ENCODE assay signal across 22 cellular contexts in the genomic region with DNA sequence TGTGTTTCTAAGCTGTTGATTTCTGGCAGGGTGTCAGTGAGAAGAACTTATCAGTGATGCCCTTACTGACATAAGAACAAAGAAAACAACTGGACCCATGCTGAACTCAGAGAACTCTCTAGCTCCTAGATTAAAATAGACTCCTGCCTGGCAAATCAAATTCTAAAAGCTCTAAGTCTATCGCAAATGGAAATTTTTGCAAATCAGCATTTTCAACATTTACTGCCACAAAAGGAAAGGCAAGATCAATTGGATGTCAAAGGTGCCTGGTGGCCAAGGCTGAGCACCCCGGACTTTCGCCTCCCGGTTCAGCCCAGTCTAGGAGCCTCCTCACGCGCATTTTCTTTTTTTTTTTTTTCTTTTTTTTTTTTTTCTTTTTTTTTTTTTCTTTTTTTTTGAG.
A peak's percentile ranks its signal among the peaks of the same experiment; 100 is the strongest.
DNase-seq lines count a peak whose midpoint lies in the region; ATAC-seq, FAIRE-seq and TF ChIP-seq lines count a peak whose summit lies in the region.
"Had no signal": no experiment of that assay in that cellular context is flagged by ENCODE, and none has a peak within 500 bp of the region (broad histone marks: within the 10 kb centered on the region; RNA-seq: fewer than 3 reads in every experiment).

No MANE protein-coding gene starts in this region.

- no peak overlapping the region for H2BK120ac ChIP-seq in IMR-90 (ENCODE audit: low read depth, low read length)

- no peak overlapping the region for H3K14ac ChIP-seq in IMR-90 (replicated peaks; ENCODE audit: low read depth, low read length)

- H3K27me3 ChIP-seq in IMR-90 (ENCODE audit: control insufficient read depth, insufficient read depth, low read length): no peaks in the 10 kb centered on the region
- no peaks in the 10 kb centered on the region for H3K27me3 ChIP-seq in testis
- H3K27me3 ChIP-seq in osteoblast (ENCODE audit: insufficient read depth, low read length): no peaks in the 10 kb centered on the region
- H3K27me3 ChIP-seq: BLaER1 treated with 17β-estradiol and CSF1 and Interleukin-3, amounts not matched to agents 10 nM and 100 nM had no signal

- H3K79me1 ChIP-seq in IMR-90 (ENCODE audit: low read depth in 1 of 2, low read length in 2 of 2): no peaks in the 10 kb centered on the region

- intact Hi-C loops in IMR-90 (cut with micrococcal nuclease): no loop called here
- intact Hi-C loops in testis (cut with DNase I; ENCODE audit: low total_unique reads): no loop called here

- no peak overlapping the region for H2AK9ac ChIP-seq in IMR-90 (replicated peaks; ENCODE audit: low read depth, low read length, poor library complexity)

- no peak overlapping the region for H4K8ac ChIP-seq in IMR-90 (ENCODE audit: low read depth in 2 of 2, low read length in 2 of 2)

- CTCF ChIA-PET in A549 (lab: Yijun Ruan, JAX) (no interaction called here), IMR-90 (lab: Yijun Ruan, JAX) (no interaction called here)

- no peaks in the 10 kb centered on the region for H3K79me2 ChIP-seq in osteoblast (ENCODE audit: insufficient read depth, low read length)

- TF ChIP-seq CTCF in A549 (IDR thresholded peaks at IDR 0.05) (no peak), IMR-90 (conservative IDR thresholded peaks at IDR 0.05; ENCODE audit: low read depth, low read length) (no peak), testis (IDR thresholded peaks at IDR 0.05) (no peak), GM20000 (IDR thresholded peaks at IDR 0.05; ENCODE audit: extremely low read depth, missing control alignments) (no peak), osteoblast (IDR thresholded peaks at IDR 0.05; ENCODE audit: extremely low read depth, low read depth, low read length) (no peak)

- no peak overlapping the region for H4K91ac ChIP-seq in IMR-90 (ENCODE audit: insufficient read depth, low read depth, low read length)

- H3K4ac ChIP-seq in IMR-90 (ENCODE audit: low read depth, low read length): no peak overlapping the region

- H3K4me2 ChIP-seq in A549 (no peak overlapping the region), IMR-90 (ENCODE audit: low read depth, low read length) (no peak overlapping the region), osteoblast (ENCODE audit: insufficient read depth, low read length) (no peak overlapping the region)
- H3K4me2 ChIP-seq: BLaER1 treated with 17β-estradiol and CSF1 and Interleukin-3, amounts not matched to agents 10 nM and 100 nM had no signal

- no peak for TF ChIP-seq POLR2A in A549 (IDR thresholded peaks at IDR 0.05; ENCODE audit: low read length)
- TF ChIP-seq POLR2A in IMR-90 (IDR thresholded peaks at IDR 0.05; ENCODE audit: low read depth, low read length): no peak
- no peak for TF ChIP-seq POLR2A in testis (IDR thresholded peaks at IDR 0.05)

- no peak overlapping the region for H3K18ac ChIP-seq in IMR-90 (ENCODE audit: low read depth, low read length)

- WGBS in A549 (ENCODE audit: missing lambda C conversion rate): 58% methylated on average over 6 of the region's 6 CpGs
- WGBS in IMR-90 (ENCODE audit: extremely low coverage in 2 of 2, insufficient read length in 1 of 2), 2 experiments: no CpG with 5 or more reads among the region's 6 CpGs
- 60 to 67% methylated on average over 6 of the region's 6 CpGs for WGBS in testis, 2 donors

- DNase-seq in A549 (ENCODE audit: low read depth in 1 of 2, low spot score in 1 of 2) (no peak), IMR-90 (no peak), islet precursor cell (peak; percentile 20), testis (peak; percentile 29), GM20000 (ENCODE audit: low spot score) (no peak), osteoblast (ENCODE audit: insufficient read length, low spot score, missing footprints) (no peak), EL (no peak)
- DNase-seq: 8988T; AML-193; Caco-2; Calu3; CD4-positive, alpha-beta T cell; CD8-positive, alpha-beta T cell; DMS79 treated with DMSO at 0.1 percent for 48 hours; GDM1 had no signal

- FAIRE-seq in A549 (lab: Jason Lieb, UNC): no peak
- FAIRE-seq: A204.1, D721Med, GM12878, GM12892, GM18507 had no signal

- no peak overlapping the region for H2BK20ac ChIP-seq in IMR-90 (ENCODE audit: low read depth, low read length)

- POLR2A ChIA-PET in A549 (lab: Yijun Ruan, JAX) (no interaction called here), IMR-90 (lab: Charles Lee; ENCODE audit: unreplicated experiment) (no interaction called here)

- no peaks in the 10 kb centered on the region for H3K9me3 ChIP-seq in A549
- peaks cover 29% of the 10 kb centered on the region for H3K9me3 ChIP-seq in IMR-90 (ENCODE audit: control insufficient read depth, insufficient read depth, low read length)
- H3K9me3 ChIP-seq in testis: no peaks in the 10 kb centered on the region
- H3K9me3 ChIP-seq in osteoblast (ENCODE audit: low read depth, low read length): peaks cover 1% of the 10 kb centered on the region
- H3K9me3 ChIP-seq: Caco-2 had no signal

- ATAC-seq in A549 (no peak), IMR-90 (ENCODE audit: low read depth) (no peak)
- ATAC-seq: CD8-positive, alpha-beta T cell; GM12878 had no signal

- no peak overlapping the region for H4K5ac ChIP-seq in IMR-90 (ENCODE audit: low read depth, low read length)

- no peaks in the 10 kb centered on the region for H3K36me3 ChIP-seq in IMR-90 (ENCODE audit: control insufficient read depth, insufficient read depth, low read length)
- H3K36me3 ChIP-seq in testis (ENCODE audit: low read depth, missing control alignments): no peaks in the 10 kb centered on the region
- no peaks in the 10 kb centered on the region for H3K36me3 ChIP-seq in osteoblast (ENCODE audit: insufficient read depth, low read length)
- H3K36me3 ChIP-seq: BLaER1 treated with 17β-estradiol and CSF1 and Interleukin-3, amounts not matched to agents 10 nM and 100 nM had no signal

- no peak overlapping the region for H2AK5ac ChIP-seq in IMR-90 (ENCODE audit: low read depth, low read length)

- H3K23ac ChIP-seq in IMR-90 (ENCODE audit: low read depth, low read length): no peak overlapping the region

- BruUV-seq in IMR-90 (replicated peaks; lab: Mats Ljungman, UMichigan): no TSS peak

- H3K56ac ChIP-seq in IMR-90 (ENCODE audit: extremely low read depth, insufficient read depth, low read length): no peak overlapping the region

- no peaks in the 10 kb centered on the region for H4K20me1 ChIP-seq in IMR-90 (ENCODE audit: insufficient read depth, low read length)
- no peaks in the 10 kb centered on the region for H4K20me1 ChIP-seq in osteoblast (ENCODE audit: insufficient read depth, low read length)
- H4K20me1 ChIP-seq: BLaER1 treated with 17β-estradiol and CSF1 and Interleukin-3, amounts not matched to agents 10 nM and 100 nM had no signal

- in situ Hi-C loops in IMR-90 (cut with MboI; ENCODE audit: low sequenced_read_pairs): no loop called here

- H3K4me3 ChIP-seq in A549 (no peak overlapping the region), IMR-90 (ENCODE audit: insufficient read depth, low read depth, low read length) (no peak overlapping the region), testis (no peak overlapping the region), osteoblast (ENCODE audit: insufficient read depth, low read length) (no peak overlapping the region)
- H3K4me3 ChIP-seq: BLaER1 treated with 17β-estradiol and CSF1 and Interleukin-3, amounts not matched to agents 10 nM and 100 nM; GM12878 had no signal

- no peak overlapping the region for H2AFZ ChIP-seq in IMR-90 (replicated peaks; ENCODE audit: low read length, poor library complexity)
- H2AFZ ChIP-seq in osteoblast (ENCODE audit: low read length): no peak overlapping the region

- no peaks in the 10 kb centered on the region for H3K9me1 ChIP-seq in IMR-90 (ENCODE audit: insufficient read depth, low read length)

- no peak for TF ChIP-seq EP300 in A549 (IDR thresholded peaks at IDR 0.05)

- H3K9ac ChIP-seq in IMR-90 (ENCODE audit: low read depth, low read length): no peak overlapping the region
- H3K9ac ChIP-seq: BLaER1 treated with 17β-estradiol and CSF1 and Interleukin-3, amounts not matched to agents 10 nM and 100 nM had no signal

- no peak for TF ChIP-seq RAD21 in A549 (conservative IDR thresholded peaks at IDR 0.05 in 1 of 2, IDR thresholded peaks at IDR 0.05 in 1 of 2)
- TF ChIP-seq RAD21 in IMR-90 (IDR thresholded peaks at IDR 0.05; ENCODE audit: low read length): no peak

- H2BK15ac ChIP-seq in IMR-90 (ENCODE audit: low read depth, low read length): no peak overlapping the region

- dilution Hi-C loops in IMR-90 (cut with HindIII; ENCODE audit: low sequenced_read_pairs, unreplicated experiment): no loop called here

- H3K4me1 ChIP-seq in A549 (no peaks in the 10 kb centered on the region), IMR-90 (ENCODE audit: control insufficient read depth, insufficient read depth, low read length) (no peaks in the 10 kb centered on the region), testis (peaks cover 5% of the 10 kb centered on the region), osteoblast (ENCODE audit: insufficient read depth, low read length) (no peaks in the 10 kb centered on the region)
- H3K4me1 ChIP-seq: BLaER1 treated with 17β-estradiol and CSF1 and Interleukin-3, amounts not matched to agents 10 nM and 100 nM; Caco-2 had no signal

- no peak overlapping the region for H3K27ac ChIP-seq in A549
- H3K27ac ChIP-seq in IMR-90 (ENCODE audit: insufficient read depth, low read length): no peak overlapping the region
- no peak overlapping the region for H3K27ac ChIP-seq in testis
- no peak overlapping the region for H3K27ac ChIP-seq in osteoblast (ENCODE audit: low read depth, low read length)
- H3K27ac ChIP-seq: BLaER1 treated with 17β-estradiol and CSF1 and Interleukin-3, amounts not matched to agents 10 nM and 100 nM; C4-2B had no signal

- no peak overlapping the region for H2BK5ac ChIP-seq in IMR-90 (ENCODE audit: low read depth, low read length, poor library complexity, severe bottlenecking)

TF ChIP-seq in A549, 52 proteins besides CTCF, POLR2A, EP300 and RAD21:
- TF ChIP-seq MAFK (IDR thresholded peaks at IDR 0.05; ENCODE audit: partially characterized antibody): peak; percentile 54
- no peak for TF ChIP-seq HOXB13 (CRISPR knock-in tag; IDR thresholded peaks at IDR 0.05; ENCODE audit: low read depth)
- TF ChIP-seq EHF (CRISPR knock-in tag; IDR thresholded peaks at IDR 0.05): no peak
TF ChIP-seq in A549: peak in this region for 1.

TF ChIP-seq in IMR-90, 13 proteins besides CTCF, POLR2A, EP300 and RAD21:
- TF ChIP-seq MAFK (IDR thresholded peaks at IDR 0.05; ENCODE audit: low read depth, low read length) (peak; percentile 37; the same call in 1 of the 2 replicates), MAZ (IDR thresholded peaks at IDR 0.05; ENCODE audit: borderline replicate concordance, low read depth, low read length) (no peak)

Comparison
In these comparisons a context has a peak if more than half of its experiments do, and no peak if none do; other contexts are left out.
1. DNase-seq: peak in islet precursor cell (single experiment) and testis (single experiment); none in A549 (0 of 2), IMR-90 (single experiment), GM20000 (single experiment), osteoblast (single experiment) and EL (single experiment).